Comparison of ENCODE assay signal across 26 cellular contexts in genomic region chrX:72051589-72051988, GRCh38.
"Had no signal": no experiment of that assay in that cellular context is flagged by ENCODE, and none has a peak within 500 bp of the region (broad histone marks: within the 10 kb centered on the region; RNA-seq: fewer than 3 reads in every experiment).

No MANE protein-coding gene starts in this region.

- H3K4me1 ChIP-seq: ascending aorta, body of pancreas had no signal

- H3K36me3 ChIP-seq: ascending aorta had no signal

- DNase-seq: activated CD4-positive, alpha-beta T cell treated with anti-CD3 and anti-CD28 coated beads for 48 hours; activated CD4-positive, alpha-beta T cell treated with anti-CD3 and anti-CD28 coated beads, Interleukin-2, amount 50 U/mL, for 4 hours; activated CD4-positive, CD25-positive, alpha-beta regulatory T cell treated with anti-CD3 and anti-CD28 coated beads, Interleukin-2, amount 50 U/mL, for 72 hours; activated gamma-delta T cell treated with Interleukin-2 at 50 U/mL for 16 hours; activated T-cell treated with anti-CD3 and anti-CD28 coated beads for 4 hours; activated T-cell treated with anti-CD3 and anti-CD28 coated beads, Interleukin-2, amount 50 U/mL, for 48 hours; body of pancreas; NCI-H1092 treated with DMSO at 0.1 percent for 48 hours; NCI-H1417 treated with DMSO at 0.1 percent for 48 hours; NCI-H1694; NCI-H2029; NCI-H510A treated with DMSO at 0.1 percent for 48 hours; NCI-H69; NK-92 treated with Interleukin-12 subunit alpha and Interleukin-12 subunit beta, amount 100 ng/mL, for 24 hours; OCI-M1; RPMI8226; T-cell; WERI-Rb-1 had no signal

- H3K9me3 ChIP-seq: ascending aorta, body of pancreas had no signal

- H3K27ac Mint-ChIP-seq: activated naive CD4-positive, alpha-beta T cell treated with anti-CD3 and anti-CD28 coated beads, Interleukin-2, amount 50 U/mL, for 24 hours; activated T-helper 2 cell treated with anti-CD3 and anti-CD28 coated beads, Interferon-gamma antibody, Interleukin-2, Interleukin-4, amounts not matched to agents 10 μg/mL and 5 μg/mL and 100 μg/mL, durations not matched to agents 14 hours and 24 hours and 36 hours; T-cell had no signal

- H3K9me3 Mint-ChIP-seq: activated naive CD4-positive, alpha-beta T cell treated with anti-CD3 and anti-CD28 coated beads, Interleukin-2, amount 50 U/mL, for 24 hours; activated T-helper 2 cell treated with anti-CD3 and anti-CD28 coated beads, Interferon-gamma antibody, Interleukin-2, Interleukin-4, amounts not matched to agents 10 μg/mL and 5 μg/mL and 100 μg/mL, durations not matched to agents 14 hours and 24 hours and 36 hours; central memory CD8-positive, alpha-beta T cell; T-cell had no signal

- H3K27me3 ChIP-seq: ascending aorta, body of pancreas had no signal

- H3K27ac ChIP-seq: ascending aorta, body of pancreas, KMS-11, SK-N-MC, WERI-Rb-1 had no signal

- ATAC-seq: body of pancreas, Panc1, Right ventricle myocardium inferior, T-cell had no signal

- H3K9ac ChIP-seq: KMS-11 had no signal

- H3K4me3 Mint-ChIP-seq: activated naive CD4-positive, alpha-beta T cell treated with anti-CD3 and anti-CD28 coated beads, Interleukin-2, amount 50 U/mL, for 24 hours; central memory CD8-positive, alpha-beta T cell; T-cell had no signal

- H3K36me3 Mint-ChIP-seq: activated naive CD4-positive, alpha-beta T cell treated with anti-CD3 and anti-CD28 coated beads, Interleukin-2, amount 50 U/mL, for 24 hours; T-cell had no signal

- H3K27me3 Mint-ChIP-seq: activated naive CD4-positive, alpha-beta T cell treated with anti-CD3 and anti-CD28 coated beads, Interleukin-2, amount 50 U/mL, for 24 hours had no signal

- H3K4me3 ChIP-seq: ascending aorta, body of pancreas, SK-N-MC had no signal
